Comparison of ENCODE assay signal across 1 cellular context in the genomic region with DNA sequence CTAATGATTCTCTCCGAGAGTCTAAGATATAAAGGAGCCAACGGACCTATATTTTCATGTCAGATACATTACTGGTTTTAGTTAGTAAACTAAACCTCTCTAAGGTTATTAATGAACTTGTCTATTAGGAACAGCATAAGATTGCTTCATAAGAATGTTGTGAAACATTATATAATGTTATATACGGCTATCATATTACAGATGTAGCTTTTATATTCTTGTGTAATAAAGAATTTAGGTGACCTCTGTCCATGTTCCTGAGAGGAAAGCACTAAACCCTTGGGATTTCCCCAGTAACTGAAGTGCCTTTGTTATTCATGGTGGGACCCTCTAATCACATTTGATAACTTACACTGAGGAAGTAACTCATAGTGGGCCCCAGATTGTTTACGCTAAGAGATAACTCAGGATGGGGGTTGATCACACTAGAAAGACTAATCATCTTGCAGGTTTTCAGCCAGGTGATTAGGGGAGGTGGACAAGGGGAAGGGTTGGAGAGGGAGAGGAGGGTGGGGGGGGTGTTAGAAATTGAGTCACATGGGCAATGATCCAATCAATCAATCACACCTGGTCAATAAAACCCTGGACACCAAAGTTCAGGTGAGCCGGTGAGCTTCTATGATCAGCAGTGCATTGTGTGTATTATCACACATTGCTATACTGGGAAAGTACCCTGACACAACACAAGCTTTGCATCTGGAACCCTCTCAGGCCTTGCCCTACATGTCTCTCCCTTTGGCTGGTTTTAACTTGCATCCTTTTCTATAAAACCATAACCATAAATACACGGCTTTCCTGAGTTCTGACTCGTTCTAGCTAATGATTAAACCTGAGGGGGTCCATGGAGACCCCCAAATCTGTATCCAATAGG.
A peak's percentile ranks its signal among the peaks of the same experiment; 100 is the strongest.
TF ChIP-seq lines count a peak whose summit lies in the region.

No MANE protein-coding gene starts in this region.

TF ChIP-seq in HepG2, 621 proteins besides CTCF, POLR2A, EP300 and RAD21:
- no peak for TF ChIP-seq TCF12 (IDR thresholded peaks at IDR 0.05)
- TF ChIP-seq TCF12 (CRISPR knock-in tag; IDR thresholded peaks at IDR 0.05): no peak
- TF ChIP-seq HNRNPK (IDR thresholded peaks at IDR 0.05; ENCODE audit: low read depth, low read length, poor library complexity, severe bottlenecking): peak; percentile 54
